In the genomic region with DNA sequence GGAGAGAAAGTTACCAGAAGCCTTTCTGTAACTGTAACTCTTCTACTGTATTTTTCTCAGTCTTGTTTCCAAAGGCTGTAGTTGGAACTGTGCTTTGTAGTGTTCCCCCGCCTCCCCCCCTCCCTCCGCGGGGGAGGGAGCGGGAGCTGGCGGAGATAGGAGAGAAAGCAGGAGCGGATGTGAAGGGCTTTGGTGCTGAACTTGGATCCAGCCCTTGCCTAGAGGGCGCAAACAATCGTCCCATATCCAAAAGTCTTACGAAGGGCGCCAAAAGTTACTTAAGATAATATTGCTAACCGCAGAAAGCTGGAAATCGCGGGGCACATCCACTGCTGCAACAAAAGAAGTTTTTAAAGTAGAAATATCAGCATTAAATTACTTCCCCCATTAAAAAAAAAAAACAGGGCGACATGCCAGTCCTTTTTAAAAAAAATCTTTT, we compare ENCODE assay signal across 8 cellular contexts. TPM values are rescaled to one million over a fixed set of nuclear protein-coding genes. Genes with fewer than 3 reads are reported as not detected.
A peak's percentile ranks its signal among the peaks of the same experiment; 100 is the strongest.
DNase-seq lines count a peak whose midpoint lies in the region; ATAC-seq and TF ChIP-seq lines count a peak whose summit lies in the region.

No MANE protein-coding gene starts in this region.

- H3K36me3 Mint-ChIP-seq in T-helper 2 cell treated with Interferon-gamma antibody and Interleukin-4, amounts not matched to agents 5 μg/mL and 100 μg/mL, for 36 hours (ENCODE audit: low read depth) = no peaks in the 10 kb centered on the region
- H3K36me3 Mint-ChIP-seq in activated naive CD4-positive, alpha-beta T cell treated with anti-CD3 and anti-CD28 coated beads, Interleukin-2, amount 50 U/mL, for 24 hours = no peaks in the 10 kb centered on the region
- no peaks in the 10 kb centered on the region for H3K36me3 Mint-ChIP-seq in stimulated activated memory B cell treated with anti-CD40 and anti-IgM and Interleukin-4, amounts not matched to agents 10 μg/mL and 1 μg/mL and 100 μg/mL, for 72 hours

- peaks cover 61% of the 10 kb centered on the region for H3K27me3 Mint-ChIP-seq in T-helper 2 cell treated with Interferon-gamma antibody and Interleukin-4, amounts not matched to agents 5 μg/mL and 100 μg/mL, for 36 hours (ENCODE audit: low read depth)
- no peaks in the 10 kb centered on the region for H3K27me3 Mint-ChIP-seq in activated naive CD4-positive, alpha-beta T cell treated with anti-CD3 and anti-CD28 coated beads, Interleukin-2, amount 50 U/mL, for 24 hours
- peaks cover 56% of the 10 kb centered on the region for H3K27me3 Mint-ChIP-seq in stimulated activated memory B cell treated with anti-CD40 and anti-IgM and Interleukin-4, amounts not matched to agents 10 μg/mL and 1 μg/mL and 100 μg/mL, for 72 hours

- no peaks in the 10 kb centered on the region for H3K9me3 ChIP-seq in ovary

- peak overlapping the region; percentile 36 for H3K4me3 Mint-ChIP-seq in T-helper 2 cell treated with Interferon-gamma antibody and Interleukin-4, amounts not matched to agents 5 μg/mL and 100 μg/mL, for 36 hours
- peak overlapping the region; percentile 82 for H3K4me3 Mint-ChIP-seq in activated naive CD4-positive, alpha-beta T cell treated with anti-CD3 and anti-CD28 coated beads, Interleukin-2, amount 50 U/mL, for 24 hours
- H3K4me3 Mint-ChIP-seq in stimulated activated memory B cell treated with anti-CD40 and anti-IgM and Interleukin-4, amounts not matched to agents 10 μg/mL and 1 μg/mL and 100 μg/mL, for 72 hours = no peak overlapping the region

- peaks cover 9% of the 10 kb centered on the region for H3K4me1 ChIP-seq in ovary (ENCODE audit: insufficient read depth)

- H3K27ac Mint-ChIP-seq in T-helper 2 cell treated with Interferon-gamma antibody and Interleukin-4, amounts not matched to agents 5 μg/mL and 100 μg/mL, for 36 hours = no peak overlapping the region
- peak overlapping the region; percentile 14 for H3K27ac Mint-ChIP-seq in activated naive CD4-positive, alpha-beta T cell treated with anti-CD3 and anti-CD28 coated beads, Interleukin-2, amount 50 U/mL, for 24 hours
- no peak overlapping the region for H3K27ac Mint-ChIP-seq in stimulated activated memory B cell treated with anti-CD40 and anti-IgM and Interleukin-4, amounts not matched to agents 10 μg/mL and 1 μg/mL and 100 μg/mL, for 72 hours

- ATAC-seq in Right ventricle myocardium inferior (peak; percentile 76), GM19452 (IDR thresholded peaks at IDR 0.05; ENCODE audit: unreplicated experiment) (no peak)
- ATAC-seq in stimulated activated memory B cell treated with anti-CD40 and anti-IgM and Interleukin-4, amounts not matched to agents 10 μg/mL and 1 μg/mL and 100 μg/mL, for 72 hours = no peak

- H3K4me3 ChIP-seq in ovary = no peak overlapping the region

- TF ChIP-seq CTCF in ovary (IDR thresholded peaks at IDR 0.05) = peak in 1 of 3 donors; percentile 35

- H3K27me3 ChIP-seq in ovary = no peaks in the 10 kb centered on the region

- TF ChIP-seq POLR2A in ovary (IDR thresholded peaks at IDR 0.05) = no peak

- DNase-seq in T-helper 2 cell treated with Interferon-gamma antibody and Interleukin-4, amounts not matched to agents 5 μg/mL and 100 μg/mL, for 36 hours (ENCODE audit: low spot score) = no peak
- DNase-seq in T-helper 2 cell = no peak
- peak; percentile 74 for DNase-seq in NCI-H2196 treated with DMSO at 0.1 percent for 48 hours (lab: John Stamatoyannopoulos, UW; ENCODE audit: unreplicated experiment)
- DNase-seq in Right ventricle myocardium inferior (ENCODE audit: missing footprints) = peak; percentile 93
- DNase-seq in ovary = peak; percentile 83 to 91 (median 88)

- WGBS in ovary, 3 donors = 1% methylated on average over 14 of the region's 14 CpGs

- peaks cover 39% of the 10 kb centered on the region for H3K4me1 Mint-ChIP-seq in T-helper 2 cell treated with Interferon-gamma antibody and Interleukin-4, amounts not matched to agents 5 μg/mL and 100 μg/mL, for 36 hours (ENCODE audit: low read depth)
- peaks cover 58% of the 10 kb centered on the region for H3K4me1 Mint-ChIP-seq in activated naive CD4-positive, alpha-beta T cell treated with anti-CD3 and anti-CD28 coated beads, Interleukin-2, amount 50 U/mL, for 24 hours
- H3K4me1 Mint-ChIP-seq in stimulated activated memory B cell treated with anti-CD40 and anti-IgM and Interleukin-4, amounts not matched to agents 10 μg/mL and 1 μg/mL and 100 μg/mL, for 72 hours = peaks cover 49% of the 10 kb centered on the region

- H3K9me3 Mint-ChIP-seq in T-helper 2 cell treated with Interferon-gamma antibody and Interleukin-4, amounts not matched to agents 5 μg/mL and 100 μg/mL, for 36 hours = no peaks in the 10 kb centered on the region
- H3K9me3 Mint-ChIP-seq in activated naive CD4-positive, alpha-beta T cell treated with anti-CD3 and anti-CD28 coated beads, Interleukin-2, amount 50 U/mL, for 24 hours = no peaks in the 10 kb centered on the region
- H3K9me3 Mint-ChIP-seq in stimulated activated memory B cell treated with anti-CD40 and anti-IgM and Interleukin-4, amounts not matched to agents 10 μg/mL and 1 μg/mL and 100 μg/mL, for 72 hours = no peaks in the 10 kb centered on the region

- peak overlapping the region in 1 of 2 donors; percentile 70 for H3K27ac ChIP-seq in ovary

- H3K36me3 ChIP-seq in ovary = no peaks in the 10 kb centered on the region

- no peak for TF ChIP-seq EP300 in ovary (IDR thresholded peaks at IDR 0.05)

- intact Hi-C loops in Right ventricle myocardium inferior (cut with DNase I) (loop anchor here (2.0 to 5.0 kb wide), 7 partner anchors 29 to 373 kb away; no protein-coding TSS in a partner anchor), ovary (cut with DNase I) (loop anchor here in 3 of 4 donors (5.0 to 10.0 kb wide), 2 partner anchors 102 to 105 kb away; no protein-coding TSS in a partner anchor)

RNA-seq across cellular contexts. Expression of gene NFIA, which starts 2.4 kb away (rescaled TPM):
- total RNA-seq in Right ventricle myocardium inferior (97.6 TPM), ovary (100 to 1,000 TPM in 2 of 7 donors, 10 to 100 TPM in 5; 34.0 to 115 (median 90.8) TPM)
- polyA plus RNA-seq in ovary = 10 to 100 TPM; 11.8 to 23.5 TPM

Comparison
In these comparisons a context has a peak if more than half of its experiments do, and no peak if none do; other contexts are left out.
1. DNase-seq: peak in NCI-H2196 treated with DMSO at 0.1 percent for 48 hours (single experiment), Right ventricle myocardium inferior (single experiment) and ovary (5 of 5); none in T-helper 2 cell treated with Interferon-gamma antibody and Interleukin-4, amounts not matched to agents 5 μg/mL and 100 μg/mL, for 36 hours (single experiment) and T-helper 2 cell (0 of 5).